In genomic region chr6:78768242-78768641, GRCh38 we compare ENCODE assay signal across 6 cellular contexts.
"Had no signal": no experiment of that assay in that cellular context is flagged by ENCODE, and none has a peak within 500 bp of the region (broad histone marks: within the 10 kb centered on the region; RNA-seq: fewer than 3 reads in every experiment).

No MANE protein-coding gene starts in this region.

- H2AFZ ChIP-seq: GM23338 had no signal

- DNase-seq: H9, HCEC 1CT, HFFc6, IMR-90 had no signal

- H3K4me3 Mint-ChIP-seq: GM23338, H9, HFFc6 had no signal

- H3K27ac Mint-ChIP-seq: GM23338, H9, HFFc6 had no signal

- H3K4me3 ChIP-seq: GM23338, K562 had no signal

- H3K4me2 ChIP-seq: GM23338 had no signal

- ATAC-seq: K562 had no signal
